19 cellular contexts compared by ENCODE assay signal in genomic region chr14:91473046-91473445, GRCh38.
"Had no signal": no experiment of that assay in that cellular context is flagged by ENCODE, and none has a peak within 500 bp of the region (broad histone marks: within the 10 kb centered on the region; RNA-seq: fewer than 3 reads in every experiment).

No MANE protein-coding gene starts in this region.

- H3K4me3 ChIP-seq: colonic mucosa, esophagus squamous epithelium, left lung, right atrium auricular region, skin epidermis, stomach, testis, upper lobe of left lung had no signal

- ATAC-seq: left lung had no signal

- H3K4me1 ChIP-seq: colonic mucosa, testis had no signal

- H3K27ac Mint-ChIP-seq: nephron progenitor cell, progenitor cell of endocrine pancreas had no signal

- H3K9me3 ChIP-seq: colonic mucosa, esophagus squamous epithelium, left lung, right atrium auricular region, SK-N-SH, stomach, testis, upper lobe of left lung had no signal

- H3K27me3 ChIP-seq: colonic mucosa, esophagus squamous epithelium, left lung, right atrium auricular region, stomach, testis, upper lobe of left lung had no signal

- H3K27ac ChIP-seq: colonic mucosa, esophagus squamous epithelium, left lung, right atrium auricular region, skin epidermis, stomach, testis, upper lobe of left lung had no signal

- H3K27me3 Mint-ChIP-seq: progenitor cell of endocrine pancreas had no signal

- H3K4me1 Mint-ChIP-seq: nephron progenitor cell had no signal

- H3K9me3 Mint-ChIP-seq: nephron progenitor cell had no signal

- DNase-seq: activated CD4-positive, alpha-beta T cell treated with anti-CD3 and anti-CD28 coated beads for 4 hours; activated gamma-delta T cell; amniotic stem cell; colonic mucosa; effector CD4-positive, alpha-beta T cell; esophagus squamous epithelium; hippocampal formation; left lung; mammary epithelial cell; nephron progenitor cell; occipital lobe; SHP77; SK-N-SH; stomach; testis; upper lobe of left lung had no signal

- H3K4me3 Mint-ChIP-seq: nephron progenitor cell had no signal
